ENCODE assay signal across 1 cellular context in genomic region chr11:16805942-16806341, GRCh38.
A peak's percentile ranks its signal among the peaks of the same experiment; 100 is the strongest.
TF ChIP-seq lines count a peak whose summit lies in the region.

No MANE protein-coding gene starts in this region.

TF ChIP-seq in HepG2, 621 proteins besides CTCF, POLR2A, EP300 and RAD21 (continued from another document):
- TF ChIP-seq ARID5B (CRISPR knock-in tag; IDR thresholded peaks at IDR 0.05) (peak; percentile 75), TBL1XR1 (IDR thresholded peaks at IDR 0.05; ENCODE audit: borderline replicate concordance, low read length, partially characterized antibody) (peak; percentile 65), ZNF839 (CRISPR knock-in tag; IDR thresholded peaks at IDR 0.05; ENCODE audit: borderline replicate concordance) (no peak), CEBPG (CRISPR knock-in tag; IDR thresholded peaks at IDR 0.05) (peak; percentile 49; the same call in 1 of the 2 replicates), ZNF207 (IDR thresholded peaks at IDR 0.05; ENCODE audit: borderline replicate concordance) (no peak), FIP1L1 (IDR thresholded peaks at IDR 0.05; ENCODE audit: borderline replicate concordance, insufficient read depth, low read depth, low read length) (no peak), PPARG (CRISPR knock-in tag; conservative IDR thresholded peaks at IDR 0.05) (peak; percentile 98), MTF2 (CRISPR knock-in tag; IDR thresholded peaks at IDR 0.05; ENCODE audit: borderline replicate concordance) (no peak), ARID3A (IDR thresholded peaks at IDR 0.05; ENCODE audit: low read depth, low read length) (0 out of 2 replicates have a peak, but pooled peaks have one; percentile 18), SOX5 (CRISPR knock-in tag; IDR thresholded peaks at IDR 0.05; ENCODE audit: borderline replicate concordance) (0 out of 2 replicates have a peak, but pooled peaks have one; percentile 49), ZNF24 (IDR thresholded peaks at IDR 0.05) (no peak), HNF1B (CRISPR knock-in tag; IDR thresholded peaks at IDR 0.05) (peak; percentile 41; the same call in 1 of the 2 replicates), SOX13 (IDR thresholded peaks at IDR 0.05) (no peak), SOX13 (CRISPR knock-in tag; conservative IDR thresholded peaks at IDR 0.05 in 1 of 2, IDR thresholded peaks at IDR 0.05 in 1 of 2) (peak in 1 of 2 experiments; percentile 61; a peak in 2 of 4 replicates), NCOA2 (CRISPR knock-in tag; IDR thresholded peaks at IDR 0.05) (no peak), ZNF501 (CRISPR knock-in tag; IDR thresholded peaks at IDR 0.05) (0 out of 2 replicates have a peak, but pooled peaks have one; percentile 20), ZNF441 (CRISPR knock-in tag; IDR thresholded peaks at IDR 0.05; ENCODE audit: borderline replicate concordance) (no peak), ZNF775 (CRISPR knock-in tag; IDR thresholded peaks at IDR 0.05; ENCODE audit: borderline replicate concordance) (no peak), ZFP1 (CRISPR knock-in tag; IDR thresholded peaks at IDR 0.05) (no peak), ZNF329 (CRISPR knock-in tag; IDR thresholded peaks at IDR 0.05; ENCODE audit: low read depth) (no peak), ZNF788 (CRISPR knock-in tag; IDR thresholded peaks at IDR 0.05; ENCODE audit: borderline replicate concordance) (no peak), NR2F6 (IDR thresholded peaks at IDR 0.05) (peak; percentile 47; the same call in 1 of the 2 replicates), NR2F6 (CRISPR knock-in tag; IDR thresholded peaks at IDR 0.05) (peak; percentile 80), FOXA1 (IDR thresholded peaks at IDR 0.05) (no peak; the same call in 1 of the 2 replicates), FOXA1 (CRISPR knock-in tag; IDR thresholded peaks at IDR 0.05) (peak; percentile 86), TFDP1 (CRISPR knock-in tag; IDR thresholded peaks at IDR 0.05; ENCODE audit: borderline replicate concordance) (no peak), ZNF549 (CRISPR knock-in tag; IDR thresholded peaks at IDR 0.05) (no peak)
- TF ChIP-seq, protein P1, sequence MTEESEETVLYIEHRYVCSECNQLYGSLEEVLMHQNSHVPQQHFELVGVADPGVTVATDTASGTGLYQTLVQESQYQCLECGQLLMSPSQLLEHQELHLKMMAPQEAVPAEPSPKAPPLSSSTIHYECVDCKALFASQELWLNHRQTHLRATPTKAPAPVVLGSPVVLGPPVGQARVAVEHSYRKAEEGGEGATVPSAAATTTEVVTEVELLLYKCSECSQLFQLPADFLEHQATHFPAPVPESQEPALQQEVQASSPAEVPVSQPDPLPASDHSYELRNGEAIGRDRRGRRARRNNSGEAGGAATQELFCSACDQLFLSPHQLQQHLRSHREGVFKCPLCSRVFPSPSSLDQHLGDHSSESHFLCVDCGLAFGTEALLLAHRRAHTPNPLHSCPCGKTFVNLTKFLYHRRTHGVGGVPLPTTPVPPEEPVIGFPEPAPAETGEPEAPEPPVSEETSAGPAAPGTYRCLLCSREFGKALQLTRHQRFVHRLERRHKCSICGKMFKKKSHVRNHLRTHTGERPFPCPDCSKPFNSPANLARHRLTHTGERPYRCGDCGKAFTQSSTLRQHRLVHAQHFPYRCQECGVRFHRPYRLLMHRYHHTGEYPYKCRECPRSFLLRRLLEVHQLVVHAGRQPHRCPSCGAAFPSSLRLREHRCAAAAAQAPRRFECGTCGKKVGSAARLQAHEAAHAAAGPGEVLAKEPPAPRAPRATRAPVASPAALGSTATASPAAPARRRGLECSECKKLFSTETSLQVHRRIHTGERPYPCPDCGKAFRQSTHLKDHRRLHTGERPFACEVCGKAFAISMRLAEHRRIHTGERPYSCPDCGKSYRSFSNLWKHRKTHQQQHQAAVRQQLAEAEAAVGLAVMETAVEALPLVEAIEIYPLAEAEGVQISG (CRISPR knock-in tag; IDR thresholded peaks at IDR 0.05): 0 out of 2 replicates have a peak, but pooled peaks have one; percentile 29
- TF ChIP-seq, protein P2, sequence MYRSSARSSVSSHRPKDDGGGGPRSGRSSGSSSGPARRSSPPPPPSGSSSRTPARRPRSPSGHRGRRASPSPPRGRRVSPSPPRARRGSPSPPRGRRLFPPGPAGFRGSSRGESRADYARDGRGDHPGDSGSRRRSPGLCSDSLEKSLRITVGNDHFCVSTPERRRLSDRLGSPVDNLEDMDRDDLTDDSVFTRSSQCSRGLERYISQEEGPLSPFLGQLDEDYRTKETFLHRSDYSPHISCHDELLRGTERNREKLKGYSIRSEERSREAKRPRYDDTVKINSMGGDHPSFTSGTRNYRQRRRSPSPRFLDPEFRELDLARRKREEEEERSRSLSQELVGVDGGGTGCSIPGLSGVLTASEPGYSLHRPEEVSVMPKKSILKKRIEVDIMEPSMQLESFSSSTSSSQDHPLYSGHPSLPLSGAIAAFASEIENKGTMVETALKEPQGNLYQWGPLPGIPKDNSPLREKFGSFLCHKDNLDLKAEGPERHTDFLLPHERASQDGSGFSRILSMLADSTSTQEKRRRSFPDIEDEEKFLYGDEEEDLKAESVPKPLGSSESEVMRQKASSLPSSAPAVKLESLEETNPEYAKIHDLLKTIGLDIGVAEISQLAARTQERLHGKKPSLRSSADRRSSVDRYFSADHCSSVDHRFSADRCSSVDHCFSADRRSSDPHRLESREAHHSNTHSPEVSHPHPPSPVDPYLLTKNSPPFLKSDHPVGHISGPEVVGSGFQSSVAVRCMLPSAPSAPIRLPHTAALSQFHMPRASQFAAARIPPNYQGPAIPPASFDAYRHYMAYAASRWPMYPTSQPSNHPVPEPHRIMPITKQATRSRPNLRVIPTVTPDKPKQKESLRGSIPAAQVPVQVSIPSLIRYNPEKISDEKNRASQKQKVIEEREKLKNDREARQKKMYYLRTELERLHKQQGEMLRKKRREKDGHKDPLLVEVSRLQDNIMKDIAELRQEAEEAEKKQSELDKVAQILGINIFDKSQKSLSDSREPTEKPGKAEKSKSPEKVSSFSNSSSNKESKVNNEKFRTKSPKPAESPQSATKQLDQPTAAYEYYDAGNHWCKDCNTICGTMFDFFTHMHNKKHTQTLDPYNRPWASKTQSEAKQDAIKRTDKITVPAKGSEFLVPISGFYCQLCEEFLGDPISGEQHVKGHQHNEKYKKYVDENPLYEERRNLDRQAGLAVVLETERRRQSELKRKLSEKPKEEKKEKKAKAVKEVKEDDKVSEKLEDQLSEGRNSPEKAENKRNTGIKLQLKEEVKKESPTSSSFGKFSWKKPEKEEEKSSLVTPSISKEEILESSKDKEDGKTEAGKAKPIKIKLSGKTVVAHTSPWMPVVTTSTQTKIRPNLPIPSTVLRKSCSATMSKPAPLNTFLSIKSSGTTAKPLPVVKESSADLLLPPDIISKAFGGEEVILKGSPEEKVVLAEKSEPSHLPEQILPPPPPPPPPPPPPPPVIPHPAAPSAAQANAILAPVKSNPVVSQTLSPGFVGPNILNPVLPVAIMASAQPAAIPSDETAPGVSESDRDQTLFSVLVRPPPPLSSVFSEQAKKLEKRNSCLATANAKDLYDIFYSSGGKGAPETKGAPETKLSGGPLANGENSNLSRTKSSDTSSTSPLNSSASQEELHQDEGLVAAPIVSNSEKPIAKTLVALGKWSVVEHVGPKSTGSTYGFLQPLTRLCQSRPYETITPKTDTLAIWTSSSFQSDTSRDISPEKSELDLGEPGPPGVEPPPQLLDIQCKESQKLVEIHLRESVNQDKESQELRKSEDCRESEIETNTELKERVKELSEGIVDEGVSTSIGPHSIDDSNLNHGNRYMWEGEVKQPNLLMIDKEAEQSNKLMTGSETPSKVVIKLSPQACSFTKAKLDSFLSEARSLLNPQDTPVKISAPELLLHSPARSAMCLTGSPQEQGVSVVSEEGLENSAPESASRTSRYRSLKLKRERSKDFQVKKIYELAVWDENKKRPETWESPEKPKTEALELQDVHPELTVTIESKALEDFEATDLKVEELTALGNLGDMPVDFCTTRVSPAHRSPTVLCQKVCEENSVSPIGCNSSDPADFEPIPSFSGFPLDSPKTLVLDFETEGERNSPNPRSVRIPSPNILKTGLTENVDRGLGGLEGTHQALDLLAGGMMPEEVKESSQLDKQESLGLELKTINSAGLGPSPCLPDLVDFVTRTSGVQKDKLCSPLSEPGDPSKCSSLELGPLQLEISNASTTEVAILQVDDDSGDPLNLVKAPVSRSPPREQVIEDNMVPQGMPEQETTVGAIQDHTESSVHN (CRISPR knock-in tag; IDR thresholded peaks at IDR 0.05): no peak
- TF ChIP-seq, protein P3, sequence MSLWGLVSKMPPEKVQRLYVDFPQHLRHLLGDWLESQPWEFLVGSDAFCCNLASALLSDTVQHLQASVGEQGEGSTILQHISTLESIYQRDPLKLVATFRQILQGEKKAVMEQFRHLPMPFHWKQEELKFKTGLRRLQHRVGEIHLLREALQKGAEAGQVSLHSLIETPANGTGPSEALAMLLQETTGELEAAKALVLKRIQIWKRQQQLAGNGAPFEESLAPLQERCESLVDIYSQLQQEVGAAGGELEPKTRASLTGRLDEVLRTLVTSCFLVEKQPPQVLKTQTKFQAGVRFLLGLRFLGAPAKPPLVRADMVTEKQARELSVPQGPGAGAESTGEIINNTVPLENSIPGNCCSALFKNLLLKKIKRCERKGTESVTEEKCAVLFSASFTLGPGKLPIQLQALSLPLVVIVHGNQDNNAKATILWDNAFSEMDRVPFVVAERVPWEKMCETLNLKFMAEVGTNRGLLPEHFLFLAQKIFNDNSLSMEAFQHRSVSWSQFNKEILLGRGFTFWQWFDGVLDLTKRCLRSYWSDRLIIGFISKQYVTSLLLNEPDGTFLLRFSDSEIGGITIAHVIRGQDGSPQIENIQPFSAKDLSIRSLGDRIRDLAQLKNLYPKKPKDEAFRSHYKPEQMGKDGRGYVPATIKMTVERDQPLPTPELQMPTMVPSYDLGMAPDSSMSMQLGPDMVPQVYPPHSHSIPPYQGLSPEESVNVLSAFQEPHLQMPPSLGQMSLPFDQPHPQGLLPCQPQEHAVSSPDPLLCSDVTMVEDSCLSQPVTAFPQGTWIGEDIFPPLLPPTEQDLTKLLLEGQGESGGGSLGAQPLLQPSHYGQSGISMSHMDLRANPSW (CRISPR knock-in tag; IDR thresholded peaks at IDR 0.05; ENCODE audit: borderline replicate concordance): no peak
